ENCODE assay signal across 25 cellular contexts in the genomic region with DNA sequence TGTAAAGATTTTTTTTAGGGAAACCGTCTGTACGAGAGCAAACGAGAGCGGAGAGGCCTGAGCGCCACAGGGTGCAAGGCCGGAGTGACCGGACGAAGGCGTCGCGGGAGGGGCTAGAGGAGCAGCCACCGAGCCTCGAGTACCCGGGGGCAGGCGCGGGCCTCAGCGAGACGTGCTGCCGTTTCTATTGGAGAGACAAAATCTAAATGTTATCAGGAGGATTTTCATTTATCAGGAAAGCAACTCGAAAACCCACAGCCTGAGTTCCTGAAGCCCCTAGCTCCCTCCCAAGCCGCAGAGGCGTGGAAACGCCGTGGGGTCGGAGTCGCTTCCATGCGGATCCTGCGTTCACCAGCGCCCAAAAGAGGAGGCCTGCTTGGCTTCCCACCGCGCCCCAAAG.
DNase-seq lines count a peak whose midpoint lies in the region; ATAC-seq and TF ChIP-seq lines count a peak whose summit lies in the region.
"Had no signal": no experiment of that assay in that cellular context is flagged by ENCODE, and none has a peak within 500 bp of the region (broad histone marks: within the 10 kb centered on the region; RNA-seq: fewer than 3 reads in every experiment).

No MANE protein-coding gene starts in this region.

- peak; percentile 31 for DNase-seq in H7
- DNase-seq in WTC11 (ENCODE audit: low spot score) = no peak
- DNase-seq in mesenchymal stem cell = no peak
- no peak for DNase-seq in neuronal stem cell (ENCODE audit: low spot score)
- DNase-seq in HFFc6 = no peak
- DNase-seq in activated CD4-positive, alpha-beta T cell treated with anti-CD3 and anti-CD28 coated beads for 4 hours = no peak
- DNase-seq: 8988T; ACHN; BE2C; C1 segment of cervical spinal cord; CD4-positive, alpha-beta memory T cell; CD4-positive, CD25-positive, alpha-beta regulatory T cell; CD8-positive, alpha-beta memory T cell; COR-L47; DMS 273 treated with DMSO at 0.1 percent for 48 hours; DMS153; DMS79; DND-41; EL; GDM1 had no signal

- 96% methylated on average over 31 of the region's 31 CpGs for WGBS in mesenchymal stem cell
- WGBS in neuronal stem cell (ENCODE audit: extremely low coverage in 2 of 2, insufficient read length in 2 of 2, insufficient replicate concordance in 1 of 2), 2 donors = no CpG with 5 or more reads among the region's 31 CpGs

- H2BK12ac ChIP-seq in mesenchymal stem cell (ENCODE audit: low read length in 2 of 2) (no peak overlapping the region), neuronal stem cell (ENCODE audit: low read length) (no peak overlapping the region)

- H3K4ac ChIP-seq in mesenchymal stem cell (ENCODE audit: low read depth in 1 of 2, low read length in 2 of 2) (no peak overlapping the region), neuronal stem cell (ENCODE audit: low read length) (no peak overlapping the region)

- peaks cover 2% of the 10 kb centered on the region for H3K79me1 ChIP-seq in mesenchymal stem cell (replicated peaks; ENCODE audit: low read length, poor library complexity, severe bottlenecking)
- no peaks in the 10 kb centered on the region for H3K79me1 ChIP-seq in neuronal stem cell (ENCODE audit: low read depth, low read length)

- no peak overlapping the region for H2AFZ ChIP-seq in mesenchymal stem cell (ENCODE audit: low read depth, low read length)
- H2AFZ ChIP-seq in neuronal stem cell (ENCODE audit: low read length) = no peak overlapping the region

- TF ChIP-seq CTCF in WTC11 (IDR thresholded peaks at IDR 0.05) = no peak
- TF ChIP-seq CTCF in HFFc6 (IDR thresholded peaks at IDR 0.05) = no peak

- CTCF ChIA-PET in WTC11 (lab: Charles Lee) = no interaction called here

- no peak overlapping the region for H3K23ac ChIP-seq in mesenchymal stem cell (ENCODE audit: low read length in 2 of 2)
- no peak overlapping the region for H3K23ac ChIP-seq in neuronal stem cell (ENCODE audit: low read depth, low read length, poor library complexity)

- ATAC-seq in WTC11 (0 out of 2 replicates have a peak, but pooled peaks have one; percentile 14), HG03354 (IDR thresholded peaks at IDR 0.05; ENCODE audit: poor library complexity, severe bottlenecking, unreplicated experiment) (no peak), HG02610 (IDR thresholded peaks at IDR 0.05; ENCODE audit: unreplicated experiment) (no peak)

- no peak overlapping the region for H2BK120ac ChIP-seq in mesenchymal stem cell (ENCODE audit: low read depth, low read length)
- H2BK120ac ChIP-seq in neuronal stem cell (ENCODE audit: low read depth, low read length) = no peak overlapping the region

- POLR2A ChIA-PET in WTC11 (lab: Charles Lee) = no interaction called here

- H3K4me3 Mint-ChIP-seq in WTC11 (no peak overlapping the region), HFFc6 (no peak overlapping the region)
- H3K4me3 Mint-ChIP-seq: CD14-positive monocyte; CD4-positive, alpha-beta memory T cell; CD4-positive, CD25-positive, alpha-beta regulatory T cell; CD8-positive, alpha-beta memory T cell had no signal

- H3K9me3 Mint-ChIP-seq in WTC11 (no peaks in the 10 kb centered on the region), HFFc6 (no peaks in the 10 kb centered on the region)
- H3K9me3 Mint-ChIP-seq: CD4-positive, alpha-beta memory T cell had no signal

- H2BK5ac ChIP-seq in mesenchymal stem cell (ENCODE audit: low read depth, low read length, poor library complexity, severe bottlenecking) (no peak overlapping the region), neuronal stem cell (ENCODE audit: low read length) (no peak overlapping the region)

- no peaks in the 10 kb centered on the region for H3K27me3 Mint-ChIP-seq in WTC11 (ENCODE audit: low read depth)
- H3K27me3 Mint-ChIP-seq in HFFc6 (ENCODE audit: insufficient read depth) = no peaks in the 10 kb centered on the region

- no peak overlapping the region for H2BK15ac ChIP-seq in mesenchymal stem cell (ENCODE audit: low read depth, poor library complexity, severe bottlenecking)
- no peak overlapping the region for H2BK15ac ChIP-seq in neuronal stem cell (ENCODE audit: low read length)

- H3K9me3 ChIP-seq in mesenchymal stem cell (ENCODE audit: control insufficient read depth, low read length) (no peaks in the 10 kb centered on the region), neuronal stem cell (replicated peaks in 1 of 2; ENCODE audit: control insufficient read depth in 2 of 2, insufficient read depth in 1 of 2, low read depth in 1 of 2, low read length in 2 of 2) (no peaks in the 10 kb centered on the region)
- H3K9me3 ChIP-seq: BE2C, BLaER1 had no signal

- H3K27ac ChIP-seq in mesenchymal stem cell (ENCODE audit: low read length, poor library complexity, severe bottlenecking) = no peak overlapping the region
- no peak overlapping the region for H3K27ac ChIP-seq in neuronal stem cell (replicated peaks; ENCODE audit: low read length)
- H3K27ac ChIP-seq: BLaER1 had no signal

- no peak overlapping the region for H3K14ac ChIP-seq in mesenchymal stem cell (ENCODE audit: low read length in 2 of 2)
- no peak overlapping the region for H3K14ac ChIP-seq in neuronal stem cell (ENCODE audit: low read length)

- H3K27ac Mint-ChIP-seq in WTC11 = 0 out of 2 replicates have a peak overlapping the region, but pooled peaks have one; percentile 20
- H3K27ac Mint-ChIP-seq in HFFc6 = no peak overlapping the region
- H3K27ac Mint-ChIP-seq: CD14-positive monocyte; CD4-positive, alpha-beta memory T cell; CD4-positive, CD25-positive, alpha-beta regulatory T cell; CD8-positive, alpha-beta memory T cell had no signal

- H3K4me1 ChIP-seq in mesenchymal stem cell (ENCODE audit: control insufficient read depth, insufficient read depth, low read depth, low read length) = peaks cover 4% of the 10 kb centered on the region
- peaks cover 7 to 9% of the 10 kb centered on the region in 2 donors for H3K4me1 ChIP-seq in neuronal stem cell (ENCODE audit: control insufficient read depth in 2 of 2, insufficient read depth in 1 of 2, low read depth in 1 of 2, low read length in 2 of 2)

- no peaks in the 10 kb centered on the region for H3K36me3 ChIP-seq in H7 (replicated peaks; ENCODE audit: control insufficient read depth, insufficient read depth, low read length)
- H3K36me3 ChIP-seq in mesenchymal stem cell (ENCODE audit: control insufficient read depth in 1 of 2, insufficient read depth in 2 of 2, low read depth in 1 of 2, low read length in 2 of 2) = peaks cover 0 to 4% of the 10 kb centered on the region in 2 experiments
- H3K36me3 ChIP-seq in neuronal stem cell (replicated peaks in 1 of 2; ENCODE audit: control insufficient read depth in 2 of 2, insufficient read depth in 2 of 2, low read length in 2 of 2) = no peaks in the 10 kb centered on the region
- H3K36me3 ChIP-seq: BE2C had no signal

- H3K4me3 ChIP-seq in H7 (ENCODE audit: insufficient read depth, low read depth, low read length) (no peak overlapping the region), mesenchymal stem cell (ENCODE audit: insufficient read depth in 1 of 2, low read depth in 1 of 2, low read length in 2 of 2) (no peak overlapping the region), neuronal stem cell (ENCODE audit: low read length in 2 of 2) (no peak overlapping the region)
- H3K4me3 ChIP-seq: BLaER1, GM12878 had no signal

- H2AK5ac ChIP-seq in mesenchymal stem cell (ENCODE audit: low read length, severe bottlenecking) = peak overlapping the region; percentile 82
- peak overlapping the region; percentile 76 for H2AK5ac ChIP-seq in neuronal stem cell (ENCODE audit: low read depth, low read length)

- H3K4me2 ChIP-seq in mesenchymal stem cell (ENCODE audit: low read length, poor library complexity, severe bottlenecking) (no peak overlapping the region), neuronal stem cell (ENCODE audit: insufficient read depth, low read length, poor library complexity, severe bottlenecking) (no peak overlapping the region)
- H3K4me2 ChIP-seq: BLaER1 had no signal

- H4K91ac ChIP-seq in mesenchymal stem cell (ENCODE audit: low read length) (no peak overlapping the region), neuronal stem cell (ENCODE audit: low read depth, low read length, poor library complexity) (no peak overlapping the region)

- H4K8ac ChIP-seq in mesenchymal stem cell (ENCODE audit: low read length) = no peak overlapping the region
- H4K8ac ChIP-seq in neuronal stem cell (ENCODE audit: low read depth, low read length) = no peak overlapping the region

- H3K9ac ChIP-seq in mesenchymal stem cell (ENCODE audit: low read length) (no peak overlapping the region), neuronal stem cell (ENCODE audit: low read depth, low read length, poor library complexity) (no peak overlapping the region)
- H3K9ac ChIP-seq: BLaER1 had no signal

- no peaks in the 10 kb centered on the region for H3K36me3 Mint-ChIP-seq in WTC11
- no peaks in the 10 kb centered on the region for H3K36me3 Mint-ChIP-seq in HFFc6 (ENCODE audit: low read depth)
- H3K36me3 Mint-ChIP-seq: CD4-positive, CD25-positive, alpha-beta regulatory T cell; CD8-positive, alpha-beta memory T cell had no signal

- H3K18ac ChIP-seq in mesenchymal stem cell (ENCODE audit: low read depth in 1 of 2, low read length in 2 of 2) (peak overlapping the region in 1 of 2 experiments; percentile 21), neuronal stem cell (ENCODE audit: low read length) (peak overlapping the region; percentile 33)

- H3K4me1 Mint-ChIP-seq in WTC11 (peaks cover 43% of the 10 kb centered on the region), HFFc6 (ENCODE audit: low read depth) (peaks cover 15% of the 10 kb centered on the region)

- H3K27me3 ChIP-seq in H7 (ENCODE audit: control insufficient read depth, insufficient read depth, low read length) (no peaks in the 10 kb centered on the region), mesenchymal stem cell (ENCODE audit: control insufficient read depth in 1 of 2, insufficient read depth in 1 of 2, low read length in 2 of 2) (no peaks in the 10 kb centered on the region), neuronal stem cell (ENCODE audit: control insufficient read depth in 3 of 3, insufficient read depth in 3 of 3, low read depth in 1 of 3, low read length in 3 of 3) (no peaks in the 10 kb centered on the region)
- H3K27me3 ChIP-seq: BE2C, BLaER1 had no signal

TF ChIP-seq in WTC11, 78 proteins besides CTCF, POLR2A, EP300 and RAD21 (continues in another document):
- no peak for TF ChIP-seq CREB1 (CRISPR knock-in tag; IDR thresholded peaks at IDR 0.05)
- TF ChIP-seq, protein P1, sequence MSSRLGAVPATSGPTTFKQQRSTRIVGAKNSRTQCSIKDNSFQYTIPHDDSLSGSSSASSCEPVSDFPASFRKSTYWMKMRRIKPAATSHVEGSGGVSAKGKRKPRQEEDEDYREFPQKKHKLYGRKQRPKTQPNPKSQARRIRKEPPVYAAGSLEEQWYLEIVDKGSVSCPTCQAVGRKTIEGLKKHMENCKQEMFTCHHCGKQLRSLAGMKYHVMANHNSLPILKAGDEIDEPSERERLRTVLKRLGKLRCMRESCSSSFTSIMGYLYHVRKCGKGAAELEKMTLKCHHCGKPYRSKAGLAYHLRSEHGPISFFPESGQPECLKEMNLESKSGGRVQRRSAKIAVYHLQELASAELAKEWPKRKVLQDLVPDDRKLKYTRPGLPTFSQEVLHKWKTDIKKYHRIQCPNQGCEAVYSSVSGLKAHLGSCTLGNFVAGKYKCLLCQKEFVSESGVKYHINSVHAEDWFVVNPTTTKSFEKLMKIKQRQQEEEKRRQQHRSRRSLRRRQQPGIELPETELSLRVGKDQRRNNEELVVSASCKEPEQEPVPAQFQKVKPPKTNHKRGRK (CRISPR knock-in tag; IDR thresholded peaks at IDR 0.05; ENCODE audit: borderline replicate concordance) = no peak
